Comparison of ENCODE assay signal across 9 cellular contexts in genomic region chr15:55289011-55289572, GRCh38. TPM values are rescaled to one million over a fixed set of nuclear protein-coding genes. Genes with fewer than 3 reads are reported as not detected.
DNase-seq lines count a peak whose midpoint lies in the region; ATAC-seq, FAIRE-seq and TF ChIP-seq lines count a peak whose summit lies in the region.
"Had no signal": no experiment of that assay in that cellular context is flagged by ENCODE, and none has a peak within 500 bp of the region (broad histone marks: within the 10 kb centered on the region; RNA-seq: fewer than 3 reads in every experiment).

No MANE protein-coding gene starts in this region.

- CTCF ChIA-PET in T-cell (lab: Charles Lee) = no interaction called here

- no peak for TF ChIP-seq CTCF in bronchial epithelial cell (IDR thresholded peaks at IDR 0.05; ENCODE audit: insufficient read depth, low read length, severe bottlenecking)

- intact Hi-C loops in left colon (cut with DNase I, micrococcal nuclease) = no loop called here

- peaks cover 10% of the 10 kb centered on the region for H3K36me3 Mint-ChIP-seq in T-cell
- no peaks in the 10 kb centered on the region for H3K36me3 Mint-ChIP-seq in stimulated activated memory B cell treated with anti-CD40 and anti-IgM and Interleukin-4, amounts not matched to agents 10 μg/mL and 1 μg/mL and 100 μg/mL, for 72 hours

- H3K27me3 Mint-ChIP-seq in T-cell = no peaks in the 10 kb centered on the region
- H3K27me3 Mint-ChIP-seq in stimulated activated memory B cell treated with anti-CD40 and anti-IgM and Interleukin-4, amounts not matched to agents 10 μg/mL and 1 μg/mL and 100 μg/mL, for 72 hours = no peaks in the 10 kb centered on the region

- ATAC-seq in HG03135 (IDR thresholded peaks at IDR 0.05; ENCODE audit: unreplicated experiment) (peak; percentile 24), T-cell (replicated peaks in 1 of 4) (peak in 1 of 4 experiments; percentile 20), left colon (peak; percentile 21)
- peak; percentile 22 for ATAC-seq in stimulated activated memory B cell treated with anti-CD40 and anti-IgM and Interleukin-4, amounts not matched to agents 10 μg/mL and 1 μg/mL and 100 μg/mL, for 72 hours

- H3K27ac Mint-ChIP-seq in T-cell = peak overlapping the region; percentile 89 to 99
- H3K27ac Mint-ChIP-seq in stimulated activated memory B cell treated with anti-CD40 and anti-IgM and Interleukin-4, amounts not matched to agents 10 μg/mL and 1 μg/mL and 100 μg/mL, for 72 hours = peak overlapping the region; percentile 72

- POLR2A ChIA-PET in T-cell (lab: Charles Lee) = no interaction called here

- H3K36me3 ChIP-seq in bronchial epithelial cell (ENCODE audit: control insufficient read depth, insufficient read depth, low read length) = peaks cover 2% of the 10 kb centered on the region

- no peaks in the 10 kb centered on the region for H3K27me3 ChIP-seq in bronchial epithelial cell (ENCODE audit: control insufficient read depth, insufficient read depth, low read length)

- H3K4me1 Mint-ChIP-seq in T-cell = peaks cover 47 to 51% (median 50%) of the 10 kb centered on the region in 3 donors
- H3K4me1 Mint-ChIP-seq in stimulated activated memory B cell treated with anti-CD40 and anti-IgM and Interleukin-4, amounts not matched to agents 10 μg/mL and 1 μg/mL and 100 μg/mL, for 72 hours = peaks cover 45% of the 10 kb centered on the region

- no peaks in the 10 kb centered on the region for H3K9me3 Mint-ChIP-seq in T-cell
- H3K9me3 Mint-ChIP-seq in stimulated activated memory B cell treated with anti-CD40 and anti-IgM and Interleukin-4, amounts not matched to agents 10 μg/mL and 1 μg/mL and 100 μg/mL, for 72 hours = no peaks in the 10 kb centered on the region

- peak; percentile 0 for DNase-seq in NCI-H345 (lab: John Stamatoyannopoulos, UW)
- DNase-seq in NCI-H345 treated with DMSO at 0.1 percent for 48 hours (lab: John Stamatoyannopoulos, UW; ENCODE audit: unreplicated experiment) = no peak
- peak in 22 of 34 experiments; percentile 5 to 35 (median 22) for DNase-seq in T-cell
- DNase-seq in bronchial epithelial cell (ENCODE audit: low read depth) = peak; percentile 31
- peak; percentile 36 for DNase-seq in left colon
- no peak for DNase-seq in NCI-H2196 (lab: John Stamatoyannopoulos, UW; ENCODE audit: unreplicated experiment)

- H3K4me3 Mint-ChIP-seq in T-cell = peak overlapping the region; percentile 92 to 94 (median 93)
- H3K4me3 Mint-ChIP-seq in stimulated activated memory B cell treated with anti-CD40 and anti-IgM and Interleukin-4, amounts not matched to agents 10 μg/mL and 1 μg/mL and 100 μg/mL, for 72 hours = peak overlapping the region; percentile 87

- peak overlapping the region; percentile 90 for H3K4me3 ChIP-seq in bronchial epithelial cell (ENCODE audit: low read depth, low read length)

- FAIRE-seq in bronchial epithelial cell (lab: Jason Lieb, UNC) = no peak
- FAIRE-seq: islet of Langerhans had no signal

RNA-seq across cellular contexts. Expression of gene RAB27A, which starts 0.5 kb away (rescaled TPM):
- total RNA-seq in T-cell (10 to 100 TPM; 29.7 to 47.2 (median 35.2) TPM), bronchial epithelial cell (7.9 and 22.9 TPM in 2 replicates), left colon (10 to 100 TPM; 82.8 to 98.0 TPM)

RNA-seq across cellular contexts. Expression of gene PIGBOS1, which starts 29.8 kb away (rescaled TPM):
- total RNA-seq in T-cell (10 to 100 TPM; 10.0 to 24.4 (median 16.7) TPM), bronchial epithelial cell (5.8 and 8.7 TPM in 2 replicates), left colon (10 to 100 TPM in 1 of 2 donors, 1 to 10 TPM in 1; 8.9 to 10.1 TPM)

RNA-seq across cellular contexts. Expression of gene PIGB, which starts 29.9 kb away (rescaled TPM):
- total RNA-seq in T-cell (10 to 100 TPM; 16.3 to 28.2 (median 20.1) TPM), bronchial epithelial cell (6.3 and 8.4 TPM in 2 replicates), left colon (10 to 100 TPM; 14.5 to 15.9 TPM)

Comparison
In these comparisons a context has a peak if more than half of its experiments do, and no peak if none do; other contexts are left out.
1. DNase-seq: peak in NCI-H345 (single experiment), T-cell (22 of 34), bronchial epithelial cell (single experiment) and left colon (2 of 2); none in NCI-H345 treated with DMSO at 0.1 percent for 48 hours (single experiment) and NCI-H2196 (single experiment).